1 cellular context compared by ENCODE assay signal in the genomic region with DNA sequence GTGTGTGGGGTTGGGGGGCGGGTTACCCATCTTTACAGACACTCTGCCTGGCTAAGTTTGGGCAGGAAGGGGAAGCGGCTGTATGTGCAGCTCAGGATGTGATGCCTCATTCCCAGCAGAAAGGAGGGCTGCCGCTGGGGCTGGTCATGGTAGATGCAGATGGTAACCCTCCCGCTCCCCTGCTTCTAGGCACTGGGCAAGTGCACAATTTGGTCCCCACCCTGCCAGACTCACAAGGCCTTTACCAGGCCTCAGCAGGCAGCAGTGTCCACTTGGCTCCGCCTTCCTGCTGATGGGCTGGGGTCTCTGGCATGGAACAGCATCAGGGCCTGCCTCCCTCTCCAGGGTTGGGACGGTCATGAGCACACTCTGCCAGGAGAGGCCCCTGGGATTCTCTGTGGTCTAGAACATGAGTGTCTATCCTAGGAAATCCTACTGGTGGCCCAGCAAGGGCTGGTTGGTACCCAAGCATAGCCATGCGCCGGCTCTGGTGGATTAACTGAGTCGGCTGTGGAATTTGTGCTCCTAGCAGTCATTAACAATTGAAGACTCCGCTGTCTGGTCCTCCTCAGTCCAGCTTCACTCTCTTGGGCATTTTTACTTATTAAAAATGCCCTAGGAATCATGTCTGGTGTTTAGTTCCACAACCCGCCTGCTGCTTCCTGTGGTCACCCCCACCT.
TF ChIP-seq lines count a peak whose summit lies in the region.

No MANE protein-coding gene starts in this region.

TF ChIP-seq in neural cell, 6 proteins besides CTCF, POLR2A, EP300 and RAD21 (continued from another document):
- no peak for TF ChIP-seq REST (IDR thresholded peaks at IDR 0.05; ENCODE audit: borderline replicate concordance)
